Comparison of ENCODE assay signal across 19 cellular contexts in the genomic region with DNA sequence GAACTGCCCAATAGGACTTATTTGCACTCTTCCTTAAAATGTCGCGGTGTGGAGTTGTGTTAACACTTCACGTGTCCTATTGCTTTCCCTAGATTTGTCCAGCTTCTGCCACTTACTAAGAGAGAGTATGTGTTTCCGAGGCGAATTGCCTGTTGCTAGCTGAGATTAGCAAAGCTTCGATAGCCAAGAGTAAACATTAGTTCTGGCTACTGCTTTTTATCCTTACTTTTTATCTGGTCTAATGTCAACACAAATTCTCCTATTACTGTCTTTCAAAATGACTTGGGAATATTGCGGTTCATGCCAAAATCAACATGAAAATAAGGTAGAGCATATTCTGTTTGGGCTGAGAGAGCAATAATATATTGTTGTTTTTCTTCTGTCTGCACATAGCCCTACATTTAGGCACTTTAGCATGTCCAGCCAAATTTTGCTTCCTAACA.
DNase-seq lines count a peak whose midpoint lies in the region; TF ChIP-seq lines count a peak whose summit lies in the region.
"Had no signal": no experiment of that assay in that cellular context is flagged by ENCODE, and none has a peak within 500 bp of the region (broad histone marks: within the 10 kb centered on the region; RNA-seq: fewer than 3 reads in every experiment).

No MANE protein-coding gene starts in this region.

- no peaks in the 10 kb centered on the region for H3K9me3 ChIP-seq in adipocyte (ENCODE audit: control insufficient read depth, low read length)
- H3K9me3 ChIP-seq in stomach, result no peaks in the 10 kb centered on the region
- H3K9me3 ChIP-seq: BE2C, gastroesophageal sphincter had no signal

- no peak for TF ChIP-seq EP300 in stomach (IDR thresholded peaks at IDR 0.05)

- H3K36me3 ChIP-seq in BJ (ENCODE audit: control insufficient read depth, insufficient read depth, low read length) (no peaks in the 10 kb centered on the region), adipocyte (ENCODE audit: control insufficient read depth, insufficient read depth, low read length, severe bottlenecking) (no peaks in the 10 kb centered on the region), stomach (no peaks in the 10 kb centered on the region)
- H3K36me3 ChIP-seq: BE2C, gastroesophageal sphincter had no signal

- H3K4me1 ChIP-seq in adipocyte (ENCODE audit: control insufficient read depth, insufficient read depth, low read length) (peaks cover 10% of the 10 kb centered on the region), stomach (peaks cover 0 to 11% (median 3%) of the 10 kb centered on the region in 4 donors)
- H3K4me1 ChIP-seq: BE2C, gastroesophageal sphincter had no signal

- CTCF ChIA-PET in BJ (lab: Yijun Ruan, JAX), result interaction anchor here (0.7 to 2.1 kb wide), 3 partner anchors 94 to 164 kb away, joined by 3 to 8 read pairs (median 3); no protein-coding TSS in a partner anchor

- POLR2A ChIA-PET in BJ (lab: Charles Lee), result no interaction called here

- peaks cover 59% of the 10 kb centered on the region for H3K27me3 Mint-ChIP-seq in progenitor cell of endocrine pancreas

- no peak overlapping the region for H3K27ac Mint-ChIP-seq in progenitor cell of endocrine pancreas
- H3K27ac Mint-ChIP-seq: brain, mesothelial cell of epicardium had no signal

- H3K4me3 ChIP-seq in BJ (ENCODE audit: low read depth, low read length), result no peak overlapping the region
- H3K4me3 ChIP-seq in LNCaP clone FGC (ENCODE audit: low read depth, low read length), result no peak overlapping the region
- no peak overlapping the region for H3K4me3 ChIP-seq in adipocyte (ENCODE audit: low read length)
- H3K4me3 ChIP-seq in stomach, result no peak overlapping the region
- H3K4me3 ChIP-seq: gastroesophageal sphincter, SK-N-MC had no signal

- H3K9me3 Mint-ChIP-seq in progenitor cell of endocrine pancreas (ENCODE audit: low read depth), result no peaks in the 10 kb centered on the region
- H3K9me3 Mint-ChIP-seq: brain, mesothelial cell of epicardium had no signal

- no peak overlapping the region for H3K4me3 Mint-ChIP-seq in progenitor cell of endocrine pancreas (ENCODE audit: low read depth)
- H3K4me3 Mint-ChIP-seq: brain, mesothelial cell of epicardium had no signal

- H3K27ac ChIP-seq in stomach, result no peak overlapping the region
- H3K27ac ChIP-seq: gastroesophageal sphincter, SK-N-MC had no signal

- no peak overlapping the region for H3K9ac ChIP-seq in adipocyte (ENCODE audit: low read length)

- no peak for TF ChIP-seq POLR2A in stomach (IDR thresholded peaks at IDR 0.05)

- TF ChIP-seq CTCF in BJ (IDR thresholded peaks at IDR 0.05; ENCODE audit: insufficient read depth, low read depth, low read length) (no peak), LNCaP clone FGC (IDR thresholded peaks at IDR 0.05; ENCODE audit: control insufficient read depth, extremely low read depth, insufficient read depth) (no peak), progenitor cell of endocrine pancreas (IDR thresholded peaks at IDR 0.05; ENCODE audit: unreplicated experiment) (no peak), stomach (IDR thresholded peaks at IDR 0.05) (no peak)

- DNase-seq in BJ (ENCODE audit: low read depth) (peak; percentile 8), LNCaP clone FGC (ENCODE audit: low read depth) (peak; percentile 62), adipocyte (ENCODE audit: low read depth) (peak; percentile 2), kidney glomerular epithelial cell (lab: John Stamatoyannopoulos, UW) (peak; percentile 24), progenitor cell of endocrine pancreas (ENCODE audit: low spot score, unreplicated experiment) (no peak), stomach (no peak), putamen (ENCODE audit: low spot score) (no peak), NCI-H524 (lab: John Stamatoyannopoulos, UW) (no peak)
- DNase-seq: activated CD8-positive, alpha-beta memory T cell treated with anti-CD3 and anti-CD28 coated beads for 24 hours; activated effector memory CD4-positive, alpha-beta T cell treated with Interleukin-2 at 50 U/mL for 16 hours; BE2C; DMS79; effector CD4-positive, alpha-beta T cell; NCI-H1930; nucleus accumbens had no signal

- 16 to 49% (median 30%) methylated on average over 7 of the region's 7 CpGs for WGBS in stomach, 5 donors

- intact Hi-C loops in stomach (cut with DNase I; ENCODE audit: low total_unique reads), result no loop called here

- no peaks in the 10 kb centered on the region for H3K36me3 Mint-ChIP-seq in progenitor cell of endocrine pancreas (ENCODE audit: insufficient read depth)
- H3K36me3 Mint-ChIP-seq: brain, mesothelial cell of epicardium had no signal

- peaks cover 4% of the 10 kb centered on the region for H3K4me1 Mint-ChIP-seq in progenitor cell of endocrine pancreas (ENCODE audit: low read depth)
- H3K4me1 Mint-ChIP-seq: brain, mesothelial cell of epicardium had no signal

- H3K27me3 ChIP-seq in BJ (ENCODE audit: control insufficient read depth, insufficient read depth, low read length), result no peaks in the 10 kb centered on the region
- H3K27me3 ChIP-seq in adipocyte (replicated peaks; ENCODE audit: control insufficient read depth, insufficient read depth, low read length), result no peaks in the 10 kb centered on the region
- H3K27me3 ChIP-seq in stomach, result no peaks in the 10 kb centered on the region
- H3K27me3 ChIP-seq: BE2C, gastroesophageal sphincter had no signal

Comparison
In these comparisons a context has a peak if more than half of its experiments do, and no peak if none do; other contexts are left out.
1. DNase-seq: peak in BJ (single experiment), LNCaP clone FGC (single experiment), adipocyte (single experiment) and kidney glomerular epithelial cell (single experiment); none in progenitor cell of endocrine pancreas (single experiment), stomach (single experiment), putamen (single experiment) and NCI-H524 (0 of 2).